Comparison of ENCODE assay signal across 1 cellular context in the genomic region with DNA sequence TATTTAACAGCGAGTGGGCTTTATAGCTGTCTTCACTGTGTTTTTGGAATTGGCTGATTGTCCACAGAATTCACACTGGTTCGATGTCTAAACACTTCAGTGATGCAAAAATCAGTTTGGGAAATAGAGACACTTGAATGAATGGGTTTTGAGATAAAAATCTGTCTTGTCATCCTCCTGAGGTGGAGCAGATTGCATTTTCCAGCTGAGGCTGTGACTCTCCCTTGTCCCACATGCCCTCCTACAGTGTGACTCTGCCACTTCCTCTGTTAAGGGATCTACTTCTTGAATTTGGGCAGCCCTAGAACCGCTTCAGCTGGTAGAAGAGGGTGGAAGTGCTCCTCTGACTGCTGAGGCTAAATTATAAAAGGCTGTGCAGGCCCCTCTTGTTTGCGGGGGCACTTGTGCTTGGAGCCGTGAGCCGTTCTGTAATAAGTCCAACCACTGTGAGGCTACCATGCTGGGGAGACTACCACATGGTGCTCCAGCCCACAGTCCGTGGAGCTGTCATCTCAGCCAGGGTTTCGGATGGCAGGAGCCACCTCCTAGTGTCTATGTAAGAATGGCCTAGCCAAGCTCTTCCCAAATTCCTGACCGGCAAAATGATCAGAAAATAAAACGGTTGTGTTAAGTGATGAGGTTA.
TF ChIP-seq lines count a peak whose summit lies in the region.

No MANE protein-coding gene starts in this region.

TF ChIP-seq in K562, 482 proteins besides CTCF, POLR2A, EP300 and RAD21 (continued from another document and continues in another):
- TF ChIP-seq, protein P1, sequence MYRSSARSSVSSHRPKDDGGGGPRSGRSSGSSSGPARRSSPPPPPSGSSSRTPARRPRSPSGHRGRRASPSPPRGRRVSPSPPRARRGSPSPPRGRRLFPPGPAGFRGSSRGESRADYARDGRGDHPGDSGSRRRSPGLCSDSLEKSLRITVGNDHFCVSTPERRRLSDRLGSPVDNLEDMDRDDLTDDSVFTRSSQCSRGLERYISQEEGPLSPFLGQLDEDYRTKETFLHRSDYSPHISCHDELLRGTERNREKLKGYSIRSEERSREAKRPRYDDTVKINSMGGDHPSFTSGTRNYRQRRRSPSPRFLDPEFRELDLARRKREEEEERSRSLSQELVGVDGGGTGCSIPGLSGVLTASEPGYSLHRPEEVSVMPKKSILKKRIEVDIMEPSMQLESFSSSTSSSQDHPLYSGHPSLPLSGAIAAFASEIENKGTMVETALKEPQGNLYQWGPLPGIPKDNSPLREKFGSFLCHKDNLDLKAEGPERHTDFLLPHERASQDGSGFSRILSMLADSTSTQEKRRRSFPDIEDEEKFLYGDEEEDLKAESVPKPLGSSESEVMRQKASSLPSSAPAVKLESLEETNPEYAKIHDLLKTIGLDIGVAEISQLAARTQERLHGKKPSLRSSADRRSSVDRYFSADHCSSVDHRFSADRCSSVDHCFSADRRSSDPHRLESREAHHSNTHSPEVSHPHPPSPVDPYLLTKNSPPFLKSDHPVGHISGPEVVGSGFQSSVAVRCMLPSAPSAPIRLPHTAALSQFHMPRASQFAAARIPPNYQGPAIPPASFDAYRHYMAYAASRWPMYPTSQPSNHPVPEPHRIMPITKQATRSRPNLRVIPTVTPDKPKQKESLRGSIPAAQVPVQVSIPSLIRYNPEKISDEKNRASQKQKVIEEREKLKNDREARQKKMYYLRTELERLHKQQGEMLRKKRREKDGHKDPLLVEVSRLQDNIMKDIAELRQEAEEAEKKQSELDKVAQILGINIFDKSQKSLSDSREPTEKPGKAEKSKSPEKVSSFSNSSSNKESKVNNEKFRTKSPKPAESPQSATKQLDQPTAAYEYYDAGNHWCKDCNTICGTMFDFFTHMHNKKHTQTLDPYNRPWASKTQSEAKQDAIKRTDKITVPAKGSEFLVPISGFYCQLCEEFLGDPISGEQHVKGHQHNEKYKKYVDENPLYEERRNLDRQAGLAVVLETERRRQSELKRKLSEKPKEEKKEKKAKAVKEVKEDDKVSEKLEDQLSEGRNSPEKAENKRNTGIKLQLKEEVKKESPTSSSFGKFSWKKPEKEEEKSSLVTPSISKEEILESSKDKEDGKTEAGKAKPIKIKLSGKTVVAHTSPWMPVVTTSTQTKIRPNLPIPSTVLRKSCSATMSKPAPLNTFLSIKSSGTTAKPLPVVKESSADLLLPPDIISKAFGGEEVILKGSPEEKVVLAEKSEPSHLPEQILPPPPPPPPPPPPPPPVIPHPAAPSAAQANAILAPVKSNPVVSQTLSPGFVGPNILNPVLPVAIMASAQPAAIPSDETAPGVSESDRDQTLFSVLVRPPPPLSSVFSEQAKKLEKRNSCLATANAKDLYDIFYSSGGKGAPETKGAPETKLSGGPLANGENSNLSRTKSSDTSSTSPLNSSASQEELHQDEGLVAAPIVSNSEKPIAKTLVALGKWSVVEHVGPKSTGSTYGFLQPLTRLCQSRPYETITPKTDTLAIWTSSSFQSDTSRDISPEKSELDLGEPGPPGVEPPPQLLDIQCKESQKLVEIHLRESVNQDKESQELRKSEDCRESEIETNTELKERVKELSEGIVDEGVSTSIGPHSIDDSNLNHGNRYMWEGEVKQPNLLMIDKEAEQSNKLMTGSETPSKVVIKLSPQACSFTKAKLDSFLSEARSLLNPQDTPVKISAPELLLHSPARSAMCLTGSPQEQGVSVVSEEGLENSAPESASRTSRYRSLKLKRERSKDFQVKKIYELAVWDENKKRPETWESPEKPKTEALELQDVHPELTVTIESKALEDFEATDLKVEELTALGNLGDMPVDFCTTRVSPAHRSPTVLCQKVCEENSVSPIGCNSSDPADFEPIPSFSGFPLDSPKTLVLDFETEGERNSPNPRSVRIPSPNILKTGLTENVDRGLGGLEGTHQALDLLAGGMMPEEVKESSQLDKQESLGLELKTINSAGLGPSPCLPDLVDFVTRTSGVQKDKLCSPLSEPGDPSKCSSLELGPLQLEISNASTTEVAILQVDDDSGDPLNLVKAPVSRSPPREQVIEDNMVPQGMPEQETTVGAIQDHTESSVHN (IDR thresholded peaks at IDR 0.05; ENCODE audit: borderline replicate concordance in 1 of 2, low read depth in 1 of 2), result 0 out of 4 replicates have a peak, but pooled peaks of 1 of the 2 experiments have one; percentile 53
- no peak for TF ChIP-seq BRD9 (IDR thresholded peaks at IDR 0.05; ENCODE audit: low read depth, partially characterized antibody)
- TF ChIP-seq, protein P2, sequence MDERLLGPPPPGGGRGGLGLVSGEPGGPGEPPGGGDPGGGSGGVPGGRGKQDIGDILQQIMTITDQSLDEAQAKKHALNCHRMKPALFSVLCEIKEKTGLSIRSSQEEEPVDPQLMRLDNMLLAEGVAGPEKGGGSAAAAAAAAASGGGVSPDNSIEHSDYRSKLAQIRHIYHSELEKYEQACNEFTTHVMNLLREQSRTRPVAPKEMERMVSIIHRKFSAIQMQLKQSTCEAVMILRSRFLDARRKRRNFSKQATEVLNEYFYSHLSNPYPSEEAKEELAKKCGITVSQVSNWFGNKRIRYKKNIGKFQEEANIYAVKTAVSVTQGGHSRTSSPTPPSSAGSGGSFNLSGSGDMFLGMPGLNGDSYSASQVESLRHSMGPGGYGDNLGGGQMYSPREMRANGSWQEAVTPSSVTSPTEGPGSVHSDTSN (CRISPR knock-in tag; IDR thresholded peaks at IDR 0.05; ENCODE audit: low read depth), result no peak
- TF ChIP-seq, protein P2 (tag; conservative IDR thresholded peaks at IDR 0.05; ENCODE audit: low read depth), result peak; percentile 65
- TF ChIP-seq KDM1A (IDR thresholded peaks at IDR 0.05), result peak; percentile 82 to 83
- peak; percentile 70; the same call in 1 of the 2 replicates for TF ChIP-seq SPI1 (IDR thresholded peaks at IDR 0.05; ENCODE audit: borderline replicate concordance, low read depth, low read length)
- peak; percentile 78 for TF ChIP-seq DPF2 (IDR thresholded peaks at IDR 0.05)
- TF ChIP-seq ZNF551 (CRISPR knock-in tag; IDR thresholded peaks at IDR 0.05), result no peak
- no peak for TF ChIP-seq ELF4 (CRISPR knock-in tag; IDR thresholded peaks at IDR 0.05)
- TF ChIP-seq L3MBTL2 (IDR thresholded peaks at IDR 0.05), result peak; percentile 28; the same call in 1 of the 2 replicates
- no peak for TF ChIP-seq ZNF507 (tag; conservative IDR thresholded peaks at IDR 0.05)
- TF ChIP-seq TEAD4 (IDR thresholded peaks at IDR 0.05; ENCODE audit: low read length), result peak; percentile 70
- no peak for TF ChIP-seq TEAD4 (CRISPR knock-in tag; IDR thresholded peaks at IDR 0.05; ENCODE audit: borderline replicate concordance)
- TF ChIP-seq, protein P3, sequence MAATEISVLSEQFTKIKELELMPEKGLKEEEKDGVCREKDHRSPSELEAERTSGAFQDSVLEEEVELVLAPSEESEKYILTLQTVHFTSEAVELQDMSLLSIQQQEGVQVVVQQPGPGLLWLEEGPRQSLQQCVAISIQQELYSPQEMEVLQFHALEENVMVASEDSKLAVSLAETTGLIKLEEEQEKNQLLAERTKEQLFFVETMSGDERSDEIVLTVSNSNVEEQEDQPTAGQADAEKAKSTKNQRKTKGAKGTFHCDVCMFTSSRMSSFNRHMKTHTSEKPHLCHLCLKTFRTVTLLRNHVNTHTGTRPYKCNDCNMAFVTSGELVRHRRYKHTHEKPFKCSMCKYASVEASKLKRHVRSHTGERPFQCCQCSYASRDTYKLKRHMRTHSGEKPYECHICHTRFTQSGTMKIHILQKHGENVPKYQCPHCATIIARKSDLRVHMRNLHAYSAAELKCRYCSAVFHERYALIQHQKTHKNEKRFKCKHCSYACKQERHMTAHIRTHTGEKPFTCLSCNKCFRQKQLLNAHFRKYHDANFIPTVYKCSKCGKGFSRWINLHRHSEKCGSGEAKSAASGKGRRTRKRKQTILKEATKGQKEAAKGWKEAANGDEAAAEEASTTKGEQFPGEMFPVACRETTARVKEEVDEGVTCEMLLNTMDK (IDR thresholded peaks at IDR 0.05; ENCODE audit: borderline replicate concordance, insufficient read depth, low read depth, low read length, poor library complexity, severe bottlenecking), result no peak
- peak; percentile 42; the same call in 1 of the 2 replicates for TF ChIP-seq CBFA2T2 (conservative IDR thresholded peaks at IDR 0.05)
- TF ChIP-seq, protein P4, sequence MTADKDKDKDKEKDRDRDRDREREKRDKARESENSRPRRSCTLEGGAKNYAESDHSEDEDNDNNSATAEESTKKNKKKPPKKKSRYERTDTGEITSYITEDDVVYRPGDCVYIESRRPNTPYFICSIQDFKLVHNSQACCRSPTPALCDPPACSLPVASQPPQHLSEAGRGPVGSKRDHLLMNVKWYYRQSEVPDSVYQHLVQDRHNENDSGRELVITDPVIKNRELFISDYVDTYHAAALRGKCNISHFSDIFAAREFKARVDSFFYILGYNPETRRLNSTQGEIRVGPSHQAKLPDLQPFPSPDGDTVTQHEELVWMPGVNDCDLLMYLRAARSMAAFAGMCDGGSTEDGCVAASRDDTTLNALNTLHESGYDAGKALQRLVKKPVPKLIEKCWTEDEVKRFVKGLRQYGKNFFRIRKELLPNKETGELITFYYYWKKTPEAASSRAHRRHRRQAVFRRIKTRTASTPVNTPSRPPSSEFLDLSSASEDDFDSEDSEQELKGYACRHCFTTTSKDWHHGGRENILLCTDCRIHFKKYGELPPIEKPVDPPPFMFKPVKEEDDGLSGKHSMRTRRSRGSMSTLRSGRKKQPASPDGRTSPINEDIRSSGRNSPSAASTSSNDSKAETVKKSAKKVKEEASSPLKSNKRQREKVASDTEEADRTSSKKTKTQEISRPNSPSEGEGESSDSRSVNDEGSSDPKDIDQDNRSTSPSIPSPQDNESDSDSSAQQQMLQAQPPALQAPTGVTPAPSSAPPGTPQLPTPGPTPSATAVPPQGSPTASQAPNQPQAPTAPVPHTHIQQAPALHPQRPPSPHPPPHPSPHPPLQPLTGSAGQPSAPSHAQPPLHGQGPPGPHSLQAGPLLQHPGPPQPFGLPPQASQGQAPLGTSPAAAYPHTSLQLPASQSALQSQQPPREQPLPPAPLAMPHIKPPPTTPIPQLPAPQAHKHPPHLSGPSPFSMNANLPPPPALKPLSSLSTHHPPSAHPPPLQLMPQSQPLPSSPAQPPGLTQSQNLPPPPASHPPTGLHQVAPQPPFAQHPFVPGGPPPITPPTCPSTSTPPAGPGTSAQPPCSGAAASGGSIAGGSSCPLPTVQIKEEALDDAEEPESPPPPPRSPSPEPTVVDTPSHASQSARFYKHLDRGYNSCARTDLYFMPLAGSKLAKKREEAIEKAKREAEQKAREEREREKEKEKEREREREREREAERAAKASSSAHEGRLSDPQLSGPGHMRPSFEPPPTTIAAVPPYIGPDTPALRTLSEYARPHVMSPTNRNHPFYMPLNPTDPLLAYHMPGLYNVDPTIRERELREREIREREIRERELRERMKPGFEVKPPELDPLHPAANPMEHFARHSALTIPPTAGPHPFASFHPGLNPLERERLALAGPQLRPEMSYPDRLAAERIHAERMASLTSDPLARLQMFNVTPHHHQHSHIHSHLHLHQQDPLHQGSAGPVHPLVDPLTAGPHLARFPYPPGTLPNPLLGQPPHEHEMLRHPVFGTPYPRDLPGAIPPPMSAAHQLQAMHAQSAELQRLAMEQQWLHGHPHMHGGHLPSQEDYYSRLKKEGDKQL (CRISPR knock-in tag; IDR thresholded peaks at IDR 0.05; ENCODE audit: borderline replicate concordance), result no peak
- peak in 1 of 2 experiments; percentile 19; a peak in 1 of 4 replicates for TF ChIP-seq TRIM24 (IDR thresholded peaks at IDR 0.05)
- TF ChIP-seq ARID1B (IDR thresholded peaks at IDR 0.05), result peak; percentile 80
